Comparison of ENCODE assay signal across 2 cellular contexts in genomic region chr18:6613581-6613980, GRCh38.
TF ChIP-seq lines count a peak whose summit lies in the region.

No MANE protein-coding gene starts in this region.

TF ChIP-seq in HepG2, 621 proteins besides CTCF, POLR2A, EP300 and RAD21:
- TF ChIP-seq ZNF512 (CRISPR knock-in tag; IDR thresholded peaks at IDR 0.05) (no peak), IRF2 (CRISPR knock-in tag; IDR thresholded peaks at IDR 0.05) (no peak), NPAS2 (CRISPR knock-in tag; IDR thresholded peaks at IDR 0.05; ENCODE audit: borderline replicate concordance) (no peak), ATF7 (IDR thresholded peaks at IDR 0.05) (peak; percentile 43), ATF7 (CRISPR knock-in tag; IDR thresholded peaks at IDR 0.05) (no peak), SPEN (CRISPR knock-in tag; IDR thresholded peaks at IDR 0.05; ENCODE audit: low read depth) (no peak)

TF ChIP-seq in H1, 55 proteins besides CTCF, POLR2A, EP300 and RAD21:
- TF ChIP-seq SP4 (IDR thresholded peaks at IDR 0.05; ENCODE audit: low read length) (no peak), CREB1 (IDR thresholded peaks at IDR 0.05) (0 out of 2 replicates have a peak, but pooled peaks have one; percentile 40), ZNF274 (IDR thresholded peaks at IDR 0.05; ENCODE audit: borderline replicate concordance, extremely low read depth, low read length) (no peak), RNF2 (IDR thresholded peaks at IDR 0.05; ENCODE audit: borderline replicate concordance, low read depth, low read length, missing control alignments, poor library complexity, severe bottlenecking) (no peak), SUZ12 (IDR thresholded peaks at IDR 0.05; ENCODE audit: low read length) (no peak), SIX5 (IDR thresholded peaks at IDR 0.05; ENCODE audit: low read depth, low read length) (no peak), CHD1 (IDR thresholded peaks at IDR 0.05; ENCODE audit: low read depth, low read length) (no peak), NANOG (IDR thresholded peaks at IDR 0.05; ENCODE audit: insufficient read depth, low read depth, low read length, poor library complexity, severe bottlenecking) (peak; percentile 76), KDM4A (IDR thresholded peaks at IDR 0.05; ENCODE audit: low read depth, low read length, severe bottlenecking) (no peak), JUN (IDR thresholded peaks at IDR 0.05; ENCODE audit: low read depth, low read length) (peak; percentile 45; the same call in 1 of the 2 replicates), TEAD4 (IDR thresholded peaks at IDR 0.05; ENCODE audit: low read depth, low read length) (no peak), ATF2 (IDR thresholded peaks at IDR 0.05; ENCODE audit: low read length) (peak; percentile 88; the same call in 1 of the 2 replicates), JUND (IDR thresholded peaks at IDR 0.05; ENCODE audit: low read length) (peak; percentile 78), TBP (IDR thresholded peaks at IDR 0.05; ENCODE audit: low read depth, low read length) (no peak)
